12 cellular contexts compared by ENCODE assay signal in the genomic region with DNA sequence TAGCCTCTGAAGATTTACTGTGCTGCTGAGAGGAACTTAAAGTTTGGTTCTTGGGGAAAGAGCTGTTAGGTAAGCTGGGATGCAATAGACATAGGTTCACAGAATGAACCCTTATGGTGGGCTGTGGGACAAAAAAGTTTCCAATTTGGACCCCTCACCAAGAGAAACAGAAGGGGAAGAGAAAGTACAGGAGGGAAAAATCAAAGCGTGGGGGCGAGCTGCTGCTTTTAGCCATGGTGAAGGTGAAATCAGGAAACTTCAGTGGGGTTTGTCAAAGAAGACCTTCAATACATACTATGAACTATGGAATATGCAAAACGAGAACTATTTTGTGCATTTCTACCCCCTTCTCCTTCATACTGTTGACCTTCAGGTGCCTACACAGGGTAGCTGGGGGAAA. TPM values are rescaled to one million over a fixed set of nuclear protein-coding genes. Genes with fewer than 3 reads are reported as not detected.
DNase-seq lines count a peak whose midpoint lies in the region; ATAC-seq and TF ChIP-seq lines count a peak whose summit lies in the region.
"Had no signal": no experiment of that assay in that cellular context is flagged by ENCODE, and none has a peak within 500 bp of the region (broad histone marks: within the 10 kb centered on the region; RNA-seq: fewer than 3 reads in every experiment).

No MANE protein-coding gene starts in this region.

- H3K9me3 ChIP-seq in BLaER1 treated with 17β-estradiol and CSF1 and Interleukin-3, amounts not matched to agents 10 nM and 100 nM (replicated peaks in 1 of 11): no peaks in the 10 kb centered on the region
- H3K9me3 ChIP-seq: thoracic aorta had no signal

- no peaks in the 10 kb centered on the region for H3K36me3 ChIP-seq in BLaER1 treated with 17β-estradiol and CSF1 and Interleukin-3, amounts not matched to agents 10 nM and 100 nM
- H3K36me3 ChIP-seq: thoracic aorta had no signal

- peak overlapping the region in 7 of 11 experiments; percentile 8 to 54 (median 36); a peak in 11 of 22 replicates for H3K9ac ChIP-seq in BLaER1 treated with 17β-estradiol and CSF1 and Interleukin-3, amounts not matched to agents 10 nM and 100 nM

- H3K4me1 ChIP-seq in BLaER1 treated with 17β-estradiol and CSF1 and Interleukin-3, amounts not matched to agents 10 nM and 100 nM: peaks cover 27 to 52% (median 41%) of the 10 kb centered on the region in 10 experiments

- H3K4me3 ChIP-seq in BLaER1 treated with 17β-estradiol and CSF1 and Interleukin-3, amounts not matched to agents 10 nM and 100 nM: no peak overlapping the region
- no peak overlapping the region for H3K4me3 ChIP-seq in dorsolateral prefrontal cortex
- H3K4me3 ChIP-seq: thoracic aorta had no signal

- no peaks in the 10 kb centered on the region for H3K27me3 Mint-ChIP-seq in activated T-helper 1 cell treated with anti-CD3 and anti-CD28 coated beads, Interleukin-12 subunit alpha, Interleukin-12 subunit beta, Interleukin-2, Interleukin-4 antibody, amounts not matched to agents 30 ng/mL and 10 ng/mL and 1 ng/mL, durations not matched to agents 14 hours and 24 hours and 36 hours (ENCODE audit: insufficient read depth)

- peak overlapping the region; percentile 89 for H3K27ac Mint-ChIP-seq in activated T-helper 1 cell treated with anti-CD3 and anti-CD28 coated beads, Interleukin-12 subunit alpha, Interleukin-12 subunit beta, Interleukin-2, Interleukin-4 antibody, amounts not matched to agents 30 ng/mL and 10 ng/mL and 1 ng/mL, durations not matched to agents 14 hours and 24 hours and 36 hours

- H3K4me2 ChIP-seq in BLaER1 treated with 17β-estradiol and CSF1 and Interleukin-3, amounts not matched to agents 10 nM and 100 nM: peak overlapping the region; percentile 60 to 86 (median 80)

- H3K4me3 Mint-ChIP-seq in activated T-helper 1 cell treated with anti-CD3 and anti-CD28 coated beads, Interleukin-12 subunit alpha, Interleukin-12 subunit beta, Interleukin-2, Interleukin-4 antibody, amounts not matched to agents 30 ng/mL and 10 ng/mL and 1 ng/mL, durations not matched to agents 14 hours and 24 hours and 36 hours: peak overlapping the region; percentile 72

- ATAC-seq in GM19043 (IDR thresholded peaks at IDR 0.05; ENCODE audit: low read depth, unreplicated experiment): peak; percentile 5
- ATAC-seq in HG03025 (IDR thresholded peaks at IDR 0.05; ENCODE audit: low FRiP score, unreplicated experiment): peak; percentile 19
- no peak for ATAC-seq in HG03045 (IDR thresholded peaks at IDR 0.05; ENCODE audit: unreplicated experiment)

- H3K27ac ChIP-seq in BLaER1 treated with 17β-estradiol and CSF1 and Interleukin-3, amounts not matched to agents 10 nM and 100 nM: peak overlapping the region in 8 of 11 experiments; percentile 27 to 73 (median 60); a peak in 17 of 22 replicates
- peak overlapping the region in 12 of 59 donors; percentile 1 to 44 (median 28) for H3K27ac ChIP-seq in dorsolateral prefrontal cortex
- H3K27ac ChIP-seq: thoracic aorta had no signal

- H4K20me1 ChIP-seq in BLaER1 treated with 17β-estradiol and CSF1 and Interleukin-3, amounts not matched to agents 10 nM and 100 nM: no peaks in the 10 kb centered on the region

- intact Hi-C loops in activated T-helper 1 cell treated with anti-CD3 and anti-CD28 coated beads, Interleukin-12 subunit alpha, Interleukin-12 subunit beta, Interleukin-2, Interleukin-4 antibody, amounts not matched to agents 30 ng/mL and 10 ng/mL and 1 ng/mL, durations not matched to agents 14 hours and 24 hours and 36 hours (cut with micrococcal nuclease): loop anchor here (1.0 to 2.0 kb wide), 11 partner anchors 8 to 136 kb away; no protein-coding TSS in a partner anchor
- intact Hi-C loops in dorsolateral prefrontal cortex (cut with DNase I): no loop called here

- no peak for DNase-seq in activated T-helper 1 cell treated with anti-CD3 and anti-CD28 coated beads, Interleukin-12 subunit alpha, Interleukin-12 subunit beta, Interleukin-2, Interleukin-4 antibody, amounts not matched to agents 30 ng/mL and 10 ng/mL and 1 ng/mL, durations not matched to agents 14 hours and 24 hours and 36 hours (ENCODE audit: low spot score)
- DNase-seq in dermis blood vessel endothelial cell (no peak), dorsolateral prefrontal cortex (no peak)
- no peak for DNase-seq in activated CD8-positive, alpha-beta memory T cell treated with anti-CD3 and anti-CD28 coated beads, Interleukin-2, amount 50 U/mL, for 4 hours
- DNase-seq: C1 segment of cervical spinal cord, NCI-H1092 treated with DMSO at 0.1 percent for 48 hours, SHP77 had no signal

- peaks cover 7% of the 10 kb centered on the region for H3K9me3 Mint-ChIP-seq in activated T-helper 1 cell treated with anti-CD3 and anti-CD28 coated beads, Interleukin-12 subunit alpha, Interleukin-12 subunit beta, Interleukin-2, Interleukin-4 antibody, amounts not matched to agents 30 ng/mL and 10 ng/mL and 1 ng/mL, durations not matched to agents 14 hours and 24 hours and 36 hours

- no peak for TF ChIP-seq CTCF in dorsolateral prefrontal cortex (IDR thresholded peaks at IDR 0.05 in 54 of 56, conservative IDR thresholded peaks at IDR 0.05 in 2 of 56; ENCODE audit: low read depth in 1 of 56, partially characterized antibody in 56 of 56)

- H3K4me1 Mint-ChIP-seq in activated T-helper 1 cell treated with anti-CD3 and anti-CD28 coated beads, Interleukin-12 subunit alpha, Interleukin-12 subunit beta, Interleukin-2, Interleukin-4 antibody, amounts not matched to agents 30 ng/mL and 10 ng/mL and 1 ng/mL, durations not matched to agents 14 hours and 24 hours and 36 hours (ENCODE audit: low read depth): peaks cover 74% of the 10 kb centered on the region

- no peaks in the 10 kb centered on the region for H3K27me3 ChIP-seq in BLaER1 treated with 17β-estradiol and CSF1 and Interleukin-3, amounts not matched to agents 10 nM and 100 nM
- H3K27me3 ChIP-seq in dorsolateral prefrontal cortex: no peaks in the 10 kb centered on the region

- H3K36me3 Mint-ChIP-seq in activated T-helper 1 cell treated with anti-CD3 and anti-CD28 coated beads, Interleukin-12 subunit alpha, Interleukin-12 subunit beta, Interleukin-2, Interleukin-4 antibody, amounts not matched to agents 30 ng/mL and 10 ng/mL and 1 ng/mL, durations not matched to agents 14 hours and 24 hours and 36 hours (ENCODE audit: low read depth): peaks cover 4% of the 10 kb centered on the region

RNA-seq across cellular contexts. Expression of a gene that starts 10.6 kb away (rescaled TPM):
- 4.8 and 6.8 TPM in 2 replicates for total RNA-seq in activated T-helper 1 cell treated with anti-CD3 and anti-CD28 coated beads, Interleukin-12 subunit alpha, Interleukin-12 subunit beta, Interleukin-2, Interleukin-4 antibody, amounts not matched to agents 30 ng/mL and 10 ng/mL and 1 ng/mL, durations not matched to agents 14 hours and 24 hours and 36 hours
- 1.2 and 4.8 TPM in 2 replicates for total RNA-seq in dermis blood vessel endothelial cell
- 10 to 100 TPM in 88 of 120 experiments, 1 to 10 TPM in 32; 1.6 to 80.0 (median 16.4) TPM for total RNA-seq in dorsolateral prefrontal cortex
